Comparison of ENCODE assay signal across 8 cellular contexts in genomic region chr7:135977742-135978066, GRCh38. TPM values are rescaled to one million over a fixed set of nuclear protein-coding genes. Genes with fewer than 3 reads are reported as not detected.
DNase-seq lines count a peak whose midpoint lies in the region; ATAC-seq, FAIRE-seq and TF ChIP-seq lines count a peak whose summit lies in the region.

No MANE protein-coding gene starts in this region.

- H3K4me2 ChIP-seq in H9 (ENCODE audit: insufficient read depth, insufficient read length, low read length), result peak overlapping the region; percentile 64

- H3K9me3 ChIP-seq in H9 (ENCODE audit: control insufficient read depth, low read depth, low read length), result no peaks in the 10 kb centered on the region
- H3K9me3 ChIP-seq in WERI-Rb-1 (ENCODE audit: severe bottlenecking), result no peaks in the 10 kb centered on the region

- no peak overlapping the region for H2AK5ac ChIP-seq in H9 (ENCODE audit: insufficient read length, low read length)

- no peak overlapping the region for H2BK120ac ChIP-seq in H9 (ENCODE audit: low read depth, low read length, poor library complexity, severe bottlenecking)

- H3K79me1 ChIP-seq in H9 (ENCODE audit: insufficient read depth, low read depth, low read length, poor library complexity, severe bottlenecking), result peaks cover 2% of the 10 kb centered on the region

- H3K18ac ChIP-seq in H9 (ENCODE audit: insufficient read length, low read depth, low read length), result no peak overlapping the region

- peaks cover 0 to 4% (median 2%) of the 10 kb centered on the region in 3 experiments; a peak in 2 of 7 replicates for H3K36me3 Mint-ChIP-seq in H9 (ENCODE audit: insufficient read depth in 1 of 3, low read depth in 3 of 3)

- no peak overlapping the region for H3K23ac ChIP-seq in H9 (ENCODE audit: insufficient read length, low read depth, low read length)

- peaks cover 11 to 15% of the 10 kb centered on the region in 2 experiments for H3K4me1 Mint-ChIP-seq in H9

- no peaks in the 10 kb centered on the region; the same call in 1 of the 2 replicates for H3K27me3 Mint-ChIP-seq in H9 (ENCODE audit: low read depth)

- FAIRE-seq in D721Med (lab: Jason Lieb, UNC), result no peak

- no peak for DNase-seq in H9
- no peak for DNase-seq in WERI-Rb-1
- DNase-seq in foreskin keratinocyte, result no peak
- no peak for DNase-seq in skeletal muscle cell (ENCODE audit: low read depth)
- DNase-seq in 8988T, result no peak
- no peak for DNase-seq in D721Med (ENCODE audit: insufficient read length, low spot score)

- H2BK5ac ChIP-seq in H9 (ENCODE audit: insufficient read length, low read length), result no peak overlapping the region

- peak overlapping the region; percentile 96 for H3K4me3 ChIP-seq in WERI-Rb-1 (ENCODE audit: low read depth, low read length)
- H3K4me3 ChIP-seq in skeletal muscle cell (ENCODE audit: low read depth, low read length), result peak overlapping the region; percentile 99

- no peak overlapping the region for H3K56ac ChIP-seq in H9 (ENCODE audit: insufficient read length, low read depth, low read length)

- no peak overlapping the region for H3K14ac ChIP-seq in H9 (ENCODE audit: insufficient read depth, low read length)

- no peaks in the 10 kb centered on the region for H3K27me3 ChIP-seq in H9 (ENCODE audit: insufficient read depth, low read length)
- H3K27me3 ChIP-seq in WERI-Rb-1 (ENCODE audit: insufficient read depth, low read depth, severe bottlenecking), result no peaks in the 10 kb centered on the region
- no peaks in the 10 kb centered on the region for H3K27me3 ChIP-seq in foreskin keratinocyte

- H2AFZ ChIP-seq in H9 (ENCODE audit: low read length), result peak overlapping the region; percentile 91

- H4K20me1 ChIP-seq in H9 (ENCODE audit: control insufficient read depth, insufficient read depth, insufficient read length), result no peaks in the 10 kb centered on the region

- no peak overlapping the region for H3K4ac ChIP-seq in H9 (ENCODE audit: low read depth, low read length)

- TF ChIP-seq CTCF in H9 (conservative IDR thresholded peaks at IDR 0.05), result no peak
- TF ChIP-seq CTCF in WERI-Rb-1 (IDR thresholded peaks at IDR 0.05; ENCODE audit: low read depth, low read length), result no peak
- TF ChIP-seq CTCF in foreskin keratinocyte (conservative IDR thresholded peaks at IDR 0.05), result no peak
- TF ChIP-seq CTCF in D721Med (IDR thresholded peaks at IDR 0.05; ENCODE audit: insufficient read depth, missing control alignments), result no peak

- H3K79me2 ChIP-seq in H9 (ENCODE audit: insufficient read depth, low read length), result peaks cover 18% of the 10 kb centered on the region

- peaks cover 21% of the 10 kb centered on the region for H3K36me3 ChIP-seq in WERI-Rb-1

- no peak overlapping the region for H3K27ac ChIP-seq in H9 (ENCODE audit: insufficient read length, low read depth, low read length)
- H3K27ac ChIP-seq in WERI-Rb-1, result no peak overlapping the region; the same call in 1 of the 2 replicates
- H3K27ac ChIP-seq in foreskin keratinocyte, result peak overlapping the region; percentile 55

- no peak overlapping the region for H2BK20ac ChIP-seq in H9 (ENCODE audit: low read depth, low read length, poor library complexity, severe bottlenecking)

- no CpG with 5 or more reads among the region's 6 CpGs for WGBS in H9 (ENCODE audit: extremely low coverage, insufficient read length, low lambda C conversion rate)

- H2BK15ac ChIP-seq in H9 (ENCODE audit: low read depth, low read length), result no peak overlapping the region

- H3K9me3 Mint-ChIP-seq in H9, result peaks cover 0 to 4% of the 10 kb centered on the region in 2 experiments; a peak in 3 of 5 replicates

- ATAC-seq in foreskin keratinocyte, result peak; percentile 3
- no peak for ATAC-seq in GM18867 (IDR thresholded peaks at IDR 0.05; ENCODE audit: unreplicated experiment)
- ATAC-seq in GM21717 (IDR thresholded peaks at IDR 0.05; ENCODE audit: unreplicated experiment), result no peak

- no peak overlapping the region for H3K9ac ChIP-seq in H9 (ENCODE audit: extremely low read depth, insufficient read length, low read length)

- H3K23me2 ChIP-seq in H9 (ENCODE audit: insufficient read length, low read depth, low read length, poor library complexity, severe bottlenecking), result peaks cover 4% of the 10 kb centered on the region

- H3K4me3 Mint-ChIP-seq in H9, result peak overlapping the region; percentile 89 to 100

- H4K8ac ChIP-seq in H9 (replicated peaks; ENCODE audit: insufficient read length, low read depth, low read length), result no peak overlapping the region

- H3K4me1 ChIP-seq in H9 (ENCODE audit: insufficient read depth, low read length), result no peaks in the 10 kb centered on the region; the same call in 1 of the 2 replicates
- peaks cover 13% of the 10 kb centered on the region for H3K4me1 ChIP-seq in foreskin keratinocyte

- no peak overlapping the region for H2BK12ac ChIP-seq in H9 (ENCODE audit: insufficient read length, low read depth, low read length)

- H4K5ac ChIP-seq in H9 (ENCODE audit: insufficient read length, low read depth, low read length), result no peak overlapping the region

- H4K91ac ChIP-seq in H9 (ENCODE audit: insufficient read length, low read depth, low read length), result no peak overlapping the region

- no peak overlapping the region for H3T11ph ChIP-seq in H9 (ENCODE audit: low read length)

- H3K27ac Mint-ChIP-seq in H9, result peak overlapping the region in 1 of 3 experiments; percentile 87; a peak in 1 of 7 replicates

RNA-seq across cellular contexts. Expression of gene MTPN, which starts 0.5 kb away (rescaled TPM):
- total RNA-seq in H9 (2021) (98.2 and 105 TPM in 2 replicates), foreskin keratinocyte (162 and 172 TPM in 2 replicates)
- polyA plus RNA-seq in foreskin keratinocyte, result 50.4 and 58.2 TPM in 2 replicates
